15 cellular contexts compared by ENCODE assay signal in genomic region chr13:73025212-73026012, GRCh38. TPM values are rescaled to one million over a fixed set of nuclear protein-coding genes. Genes with fewer than 3 reads are reported as not detected.
DNase-seq lines count a peak whose midpoint lies in the region; ATAC-seq, FAIRE-seq and TF ChIP-seq lines count a peak whose summit lies in the region.
"Had no signal": no experiment of that assay in that cellular context is flagged by ENCODE, and none has a peak within 500 bp of the region (broad histone marks: within the 10 kb centered on the region; RNA-seq: fewer than 3 reads in every experiment).

No MANE protein-coding gene starts in this region.

- no peak overlapping the region for H3K9ac ChIP-seq in K562 (ENCODE audit: insufficient read depth in 1 of 2, low read depth in 2 of 2, low read length in 2 of 2)

- H3K79me2 ChIP-seq in K562 (ENCODE audit: control insufficient read depth, insufficient read depth, low read length) = no peaks in the 10 kb centered on the region

- FAIRE-seq in H54 (lab: Jason Lieb, UNC) (peak; percentile 45), K562 (lab: Jason Lieb, UNC) (no peak)

- H3K4me2 ChIP-seq in K562 (ENCODE audit: insufficient read depth, low read length) = no peak overlapping the region

- H4K20me1 ChIP-seq in K562 (replicated peaks; ENCODE audit: control insufficient read depth, insufficient read depth, low read length) = no peaks in the 10 kb centered on the region

- no TSS peak for BruUV-seq in K562 (replicated peaks; lab: Mats Ljungman, UMichigan)

- DNase-seq in H54 (ENCODE audit: insufficient read length, low spot score) (no peak), K562 (ENCODE audit: extremely low read depth in 1 of 4, low spot score in 3 of 4) (no peak), lung microvascular endothelial cell (ENCODE audit: low read depth in 2 of 2) (peak; percentile 46 to 57), aorta (no peak), GM10266 (ENCODE audit: extremely low spot score) (no peak)
- DNase-seq: effector memory CD8-positive, alpha-beta T cell; heart left ventricle; NCI-H1436 treated with DMSO at 0.1 percent for 48 hours; NCI-H526 treated with DMSO at 0.1 percent for 48 hours had no signal

- H3K27me3 ChIP-seq in K562 (ENCODE audit: control insufficient read depth in 2 of 2, insufficient read depth in 2 of 2, low read length in 2 of 2) (no peaks in the 10 kb centered on the region), aorta (ENCODE audit: control insufficient read depth in 1 of 2, insufficient read depth in 2 of 2, low read length in 1 of 2) (no peaks in the 10 kb centered on the region)
- H3K27me3 ChIP-seq: heart left ventricle had no signal

- ATAC-seq in GM18508 (IDR thresholded peaks at IDR 0.05; ENCODE audit: insufficient read depth, unreplicated experiment) = peak; percentile 52
- ATAC-seq in K562 = no peak
- ATAC-seq in GM18505 (IDR thresholded peaks at IDR 0.05; ENCODE audit: unreplicated experiment) = no peak
- no peak for ATAC-seq in GM21786 (IDR thresholded peaks at IDR 0.05; ENCODE audit: unreplicated experiment)
- ATAC-seq in aorta (ENCODE audit: low FRiP score) = no peak
- ATAC-seq: effector memory CD8-positive, alpha-beta T cell; left lobe of liver had no signal

- H3K27ac ChIP-seq in K562 (ENCODE audit: extremely low read depth, low read depth, low read length) (no peak overlapping the region), aorta (ENCODE audit: low read depth in 1 of 2, low read length in 2 of 2) (no peak overlapping the region)
- H3K27ac ChIP-seq: heart left ventricle, thoracic aorta had no signal

- H3K9me3 ChIP-seq in K562 (replicated peaks; ENCODE audit: control insufficient read depth, insufficient read depth, low read depth, low read length) = no peaks in the 10 kb centered on the region
- no peaks in the 10 kb centered on the region for H3K9me3 ChIP-seq in aorta (ENCODE audit: control insufficient read depth, low read length)
- H3K9me3 ChIP-seq: HAP-1, heart left ventricle, thoracic aorta had no signal

- no peak for TF ChIP-seq POLR2A in H54 (IDR thresholded peaks at IDR 0.05; ENCODE audit: low read depth, low read length)
- no peak for TF ChIP-seq POLR2A in K562 (conservative IDR thresholded peaks at IDR 0.05)
- no peak for TF ChIP-seq POLR2A in GM18505 (IDR thresholded peaks at IDR 0.05; ENCODE audit: borderline replicate concordance, extremely low read depth, insufficient read depth, insufficient read length)

- H2AFZ ChIP-seq in K562 (ENCODE audit: low read depth, low read length) = no peak overlapping the region

- H3K9me1 ChIP-seq in K562 (ENCODE audit: control insufficient read depth, insufficient read depth, low read length) = no peaks in the 10 kb centered on the region

- TF ChIP-seq EP300 in K562 (IDR thresholded peaks at IDR 0.05; ENCODE audit: low read length) = no peak

- intact Hi-C loops in K562 (cut with micrococcal nuclease) (no loop called here), aorta (cut with DNase I) (no loop called here)

- 23% methylated on average over 5 of the region's 5 CpGs for WGBS in K562 (ENCODE audit: insufficient coverage, low coverage, missing lambda C conversion rate)
- 72 to 73% methylated on average over 5 of the region's 5 CpGs for WGBS in aorta, 2 donors

- H3K4me1 ChIP-seq in K562 (replicated peaks in 1 of 2; ENCODE audit: control insufficient read depth in 2 of 2, insufficient read depth in 2 of 2, low read length in 2 of 2) = no peaks in the 10 kb centered on the region
- H3K4me1 ChIP-seq in aorta (ENCODE audit: control insufficient read depth in 1 of 2, insufficient read depth in 2 of 2, low read length in 2 of 2) = no peaks in the 10 kb centered on the region
- H3K4me1 ChIP-seq: HAP-1 had no signal

- CTCF ChIA-PET in K562 (lab: Yijun Ruan, JAX; ENCODE audit: low intra/inter-chr PET ratio) = no interaction called here

- POLR2A ChIA-PET in K562 (lab: Yijun Ruan, JAX) = no interaction called here

- TF ChIP-seq RAD21 in K562 (CRISPR knock-in tag; conservative IDR thresholded peaks at IDR 0.05 in 1 of 2, IDR thresholded peaks at IDR 0.05 in 1 of 2) = no peak

- TF ChIP-seq CTCF in K562 (IDR thresholded peaks at IDR 0.05 in 2 of 3, conservative IDR thresholded peaks at IDR 0.05 in 1 of 3; ENCODE audit: insufficient read depth in 2 of 3, low read depth in 1 of 3, low read length in 3 of 3) (no peak), GM10266 (IDR thresholded peaks at IDR 0.05; ENCODE audit: control insufficient read depth, insufficient read depth, low read depth, missing control alignments) (no peak)

- H3K4me3 ChIP-seq in K562 = no peak overlapping the region
- H3K4me3 ChIP-seq in aorta (ENCODE audit: low read length in 2 of 2) = no peak overlapping the region
- H3K4me3 ChIP-seq: HAP-1, heart left ventricle, thoracic aorta had no signal

- H3K36me3 ChIP-seq in K562 (ENCODE audit: control insufficient read depth, insufficient read depth, low read length) (no peaks in the 10 kb centered on the region), aorta (ENCODE audit: control insufficient read depth in 1 of 2, insufficient read depth in 2 of 2, low read length in 1 of 2) (no peaks in the 10 kb centered on the region)
- H3K36me3 ChIP-seq: HAP-1, thoracic aorta had no signal

- in situ Hi-C loops in K562 (cut with MboI) = no loop called here

TF ChIP-seq in K562, 482 proteins besides CTCF, POLR2A, EP300 and RAD21:
- TF ChIP-seq NR0B1 (IDR thresholded peaks at IDR 0.05; ENCODE audit: partially characterized antibody) = no peak
- peak; percentile 25; the same call in 1 of the 2 replicates for TF ChIP-seq ATF3 (IDR thresholded peaks at IDR 0.05)
- TF ChIP-seq ATF3 (CRISPR knock-in tag; conservative IDR thresholded peaks at IDR 0.05) = no peak

RNA-seq across cellular contexts. Expression of gene KLF5, which starts 33.4 kb away (rescaled TPM):
- total RNA-seq in K562 (2011; cell fraction: chromatin; rRNA removed; ENCODE audit: low replicate concordance) = 0.74 and 1.1 TPM in 2 replicates
- 0.26 and 0.67 TPM in 2 replicates for total RNA-seq in K562 (2011; cell fraction: nucleolus; rRNA removed)
- 0.84 and 1.3 TPM in 2 replicates for total RNA-seq in K562 (2011; cell fraction: nucleoplasm; rRNA removed)
- total RNA-seq in K562 (2014; rRNA removed) = 0.32 and 0.41 TPM in 2 replicates
- 0.51 and 0.69 TPM in 2 replicates for total RNA-seq in K562 (2014; rRNA removed; fragmentation: Illumina TruSeq; extraction: Trizol)
- total RNA-seq in K562 (2015; rRNA removed; fragmentation: Illumina TruSeq; extraction: Trizol) = 0.23 and 0.36 TPM in 2 replicates
- 0.58 and 0.74 TPM in 2 replicates for total RNA-seq in K562 (2021)
- polyA plus RNA-seq in K562 (2011; rRNA removed) = 1.0 and 2.1 TPM in 2 replicates
- 1.7 and 2.7 TPM in 2 replicates for polyA plus RNA-seq in K562 (2011; cell fraction: cytosol; rRNA removed)
- polyA plus RNA-seq in K562 (2011; cell fraction: nucleus; rRNA removed) = 1.5 and 2.7 TPM in 2 replicates
- 0.56 and 1.5 TPM in 2 replicates for polyA plus RNA-seq in K562 (2012)
- polyA plus RNA-seq in K562 (2014; fragmentation: Illumina TruSeq; extraction: Trizol) = 0.64 and 1.00 TPM in 2 replicates
- polyA plus RNA-seq in K562 (2014; fragmentation: Nextera tagmentation; extraction: Ambion mirVana) = under 1 TPM; 0.17 to 0.18 TPM
- 0.29 and 0.30 TPM in 2 replicates for polyA plus RNA-seq in K562 (2014; rRNA removed)
- 0.98 and 3.1 TPM in 2 replicates for polyA minus RNA-seq in K562 (2011; rRNA and poly(A)+ RNA removed)
- 0.95 and 5.6 TPM in 2 replicates for polyA minus RNA-seq in K562 (2011; cell fraction: cytosol; rRNA and poly(A)+ RNA removed)
- polyA minus RNA-seq in K562 (2011; cell fraction: nucleus; rRNA and poly(A)+ RNA removed) = 1.5 and 3.3 TPM in 2 replicates
- 0.44 and 1.8 TPM in 2 replicates for total RNA-seq in lung microvascular endothelial cell
- 1 to 10 TPM; 3.6 to 4.9 TPM for total RNA-seq in aorta
- 10 to 100 TPM in 1 of 2 donors, 1 to 10 TPM in 1; 1.5 to 26.2 TPM for polyA plus RNA-seq in aorta

Comparison
In these comparisons a context has a peak if more than half of its experiments do, and no peak if none do; other contexts are left out.
1. DNase-seq: peak in lung microvascular endothelial cell (2 of 2); none in H54 (single experiment), K562 (0 of 4), aorta (0 of 2) and GM10266 (single experiment).